In genomic region chr2:237732070-237732469, GRCh38 we compare ENCODE assay signal across 3 cellular contexts.
TF ChIP-seq lines count a peak whose summit lies in the region.

No MANE protein-coding gene starts in this region.

TF ChIP-seq in A549, 52 proteins besides CTCF, POLR2A, EP300 and RAD21:
- TF ChIP-seq, protein P1, sequence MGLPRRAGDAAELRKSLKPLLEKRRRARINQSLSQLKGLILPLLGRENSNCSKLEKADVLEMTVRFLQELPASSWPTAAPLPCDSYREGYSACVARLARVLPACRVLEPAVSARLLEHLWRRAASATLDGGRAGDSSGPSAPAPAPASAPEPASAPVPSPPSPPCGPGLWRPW (IDR thresholded peaks at IDR 0.05): no peak
- no peak for TF ChIP-seq CHD2 (IDR thresholded peaks at IDR 0.05; ENCODE audit: low read length, partially characterized antibody)
- TF ChIP-seq NFE2L2 (conservative IDR thresholded peaks at IDR 0.05; ENCODE audit: low read length): no peak

TF ChIP-seq in IMR-90, 13 proteins besides CTCF, POLR2A, EP300 and RAD21 (continued from another document):
- TF ChIP-seq MXI1 (IDR thresholded peaks at IDR 0.05; ENCODE audit: borderline replicate concordance, low read depth, low read length): no peak
- no peak for TF ChIP-seq SMC3 (IDR thresholded peaks at IDR 0.05; ENCODE audit: low read depth, low read length)
- no peak for TF ChIP-seq CHD1 (IDR thresholded peaks at IDR 0.05; ENCODE audit: low read depth, low read length)
- TF ChIP-seq, protein P2, sequence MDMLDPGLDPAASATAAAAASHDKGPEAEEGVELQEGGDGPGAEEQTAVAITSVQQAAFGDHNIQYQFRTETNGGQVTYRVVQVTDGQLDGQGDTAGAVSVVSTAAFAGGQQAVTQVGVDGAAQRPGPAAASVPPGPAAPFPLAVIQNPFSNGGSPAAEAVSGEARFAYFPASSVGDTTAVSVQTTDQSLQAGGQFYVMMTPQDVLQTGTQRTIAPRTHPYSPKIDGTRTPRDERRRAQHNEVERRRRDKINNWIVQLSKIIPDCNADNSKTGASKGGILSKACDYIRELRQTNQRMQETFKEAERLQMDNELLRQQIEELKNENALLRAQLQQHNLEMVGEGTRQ (IDR thresholded peaks at IDR 0.05; ENCODE audit: low read depth, low read length): no peak
- no peak for TF ChIP-seq FOS (IDR thresholded peaks at IDR 0.05; ENCODE audit: low read depth, low read length)
- TF ChIP-seq NFE2L2 (IDR thresholded peaks at IDR 0.05; ENCODE audit: low read depth, low read length): no peak
- TF ChIP-seq CEBPB (IDR thresholded peaks at IDR 0.05; ENCODE audit: low read depth, low read length): no peak
- TF ChIP-seq MAZ (IDR thresholded peaks at IDR 0.05; ENCODE audit: borderline replicate concordance, low read depth, low read length): no peak
- TF ChIP-seq, protein P3, sequence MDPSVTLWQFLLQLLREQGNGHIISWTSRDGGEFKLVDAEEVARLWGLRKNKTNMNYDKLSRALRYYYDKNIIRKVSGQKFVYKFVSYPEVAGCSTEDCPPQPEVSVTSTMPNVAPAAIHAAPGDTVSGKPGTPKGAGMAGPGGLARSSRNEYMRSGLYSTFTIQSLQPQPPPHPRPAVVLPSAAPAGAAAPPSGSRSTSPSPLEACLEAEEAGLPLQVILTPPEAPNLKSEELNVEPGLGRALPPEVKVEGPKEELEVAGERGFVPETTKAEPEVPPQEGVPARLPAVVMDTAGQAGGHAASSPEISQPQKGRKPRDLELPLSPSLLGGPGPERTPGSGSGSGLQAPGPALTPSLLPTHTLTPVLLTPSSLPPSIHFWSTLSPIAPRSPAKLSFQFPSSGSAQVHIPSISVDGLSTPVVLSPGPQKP (IDR thresholded peaks at IDR 0.05; ENCODE audit: borderline replicate concordance, low read depth, low read length): no peak
- TF ChIP-seq RCOR1 (IDR thresholded peaks at IDR 0.05; ENCODE audit: insufficient replicate concordance, low read length): no peak

TF ChIP-seq in endothelial cell of umbilical vein, 7 proteins besides CTCF, POLR2A, EP300 and RAD21 (continued from another document):
- TF ChIP-seq EZH2 (IDR thresholded peaks at IDR 0.05; ENCODE audit: borderline replicate concordance, low read depth, low read length, severe bottlenecking): no peak
- no peak for TF ChIP-seq POLR2AphosphoS5 (IDR thresholded peaks at IDR 0.05; ENCODE audit: insufficient read depth, low read depth, low read length)
- TF ChIP-seq GATA2 (IDR thresholded peaks at IDR 0.05; ENCODE audit: insufficient read depth, insufficient read length, low read depth, low read length): no peak
- TF ChIP-seq, protein P4, sequence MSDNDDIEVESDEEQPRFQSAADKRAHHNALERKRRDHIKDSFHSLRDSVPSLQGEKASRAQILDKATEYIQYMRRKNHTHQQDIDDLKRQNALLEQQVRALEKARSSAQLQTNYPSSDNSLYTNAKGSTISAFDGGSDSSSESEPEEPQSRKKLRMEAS (IDR thresholded peaks at IDR 0.05; ENCODE audit: insufficient read depth, insufficient read length): no peak
- no peak for TF ChIP-seq JUN (IDR thresholded peaks at IDR 0.05; ENCODE audit: borderline replicate concordance, insufficient read depth, insufficient read length, low read depth)
